In genomic region chr15:100875495-100875894, GRCh38 we compare ENCODE assay signal across 30 cellular contexts. TPM values are rescaled to one million over a fixed set of nuclear protein-coding genes. Genes with fewer than 3 reads are reported as not detected.
A peak's percentile ranks its signal among the peaks of the same experiment; 100 is the strongest.
DNase-seq lines count a peak whose midpoint lies in the region; ATAC-seq and TF ChIP-seq lines count a peak whose summit lies in the region.
"Had no signal": no experiment of that assay in that cellular context is flagged by ENCODE, and none has a peak within 500 bp of the region (broad histone marks: within the 10 kb centered on the region; RNA-seq: fewer than 3 reads in every experiment).

No MANE protein-coding gene starts in this region.

- H3K36me3 ChIP-seq in HEK293 (ENCODE audit: control insufficient read depth in 2 of 2, insufficient read depth in 1 of 2, low read length in 2 of 2): no peaks in the 10 kb centered on the region
- H3K36me3 ChIP-seq: BE2C; BLaER1; BLaER1 treated with 17β-estradiol and CSF1 and Interleukin-3, amounts not matched to agents 10 nM and 100 nM had no signal

- CTCF ChIA-PET in HEK293 (lab: Yijun Ruan, JAX): interaction anchor here (0.7 to 1.5 kb wide), 4 partner anchors 11 to 251 kb away, joined by 3 to 9 read pairs (median 4); no protein-coding TSS in a partner anchor

- H3K27ac ChIP-seq in HEK293 (ENCODE audit: extremely low read depth, low read depth, low read length): no peak overlapping the region
- H3K27ac ChIP-seq: 22Rv1; A549; BLaER1; BLaER1 treated with 17β-estradiol and CSF1 and Interleukin-3, amounts not matched to agents 10 nM and 100 nM; C4-2B had no signal

- ATAC-seq in sciatic nerve: no peak
- ATAC-seq: A549; CD8-positive, alpha-beta T cell had no signal

- no peaks in the 10 kb centered on the region for H3K9me3 ChIP-seq in HEK293 (ENCODE audit: control insufficient read depth, insufficient read depth, low read depth, low read length)
- H3K9me3 ChIP-seq: A549, BE2C, Caco-2 had no signal

- no peaks in the 10 kb centered on the region; the same call in 1 of the 2 replicates for H3K4me1 ChIP-seq in HEK293 (ENCODE audit: control insufficient read depth, insufficient read depth, low read length)
- H3K4me1 ChIP-seq: BE2C had no signal

- H3K4me3 ChIP-seq in HEK293 (ENCODE audit: low read depth, low read length): no peak overlapping the region
- H3K4me3 ChIP-seq: A549; BLaER1; BLaER1 treated with 17β-estradiol and CSF1 and Interleukin-3, amounts not matched to agents 10 nM and 100 nM had no signal

- POLR2A ChIA-PET in HEK293 (lab: Yijun Ruan, JAX): interaction anchor here (0.6 kb wide), 1 partner anchor 115 kb away, joined by 3 read pairs; no protein-coding TSS in a partner anchor

- intact Hi-C loops in sciatic nerve (cut with DNase I): loop anchor here (10.0 kb wide), 1 partner anchor 241 kb away; no protein-coding TSS in a partner anchor

- TF ChIP-seq CTCF in HEK293 (tag by site-specific recombination; IDR thresholded peaks at IDR 0.05): no peak

- DNase-seq in sciatic nerve (ENCODE audit: low spot score) (peak; percentile 32), NCI-H446 treated with DMSO at 0.1 percent for 48 hours (lab: John Stamatoyannopoulos, UW) (no peak), HuH-7.5 (ENCODE audit: low spot score) (no peak)
- DNase-seq: 8988T; ACHN; AML-193; BE2C; C1 segment of cervical spinal cord; Caco-2; Calu3; CD4-positive, alpha-beta memory T cell; CD4-positive, alpha-beta T cell; CD4-positive, CD25-positive, alpha-beta regulatory T cell; CD8-positive, alpha-beta memory T cell; CD8-positive, alpha-beta T cell; COR-L47; DMS 273 treated with DMSO at 0.1 percent for 48 hours; DMS153; DMS53; DMS79; DMS79 treated with DMSO at 0.1 percent for 48 hours; DND-41; EL had no signal

TF ChIP-seq in HEK293, 187 proteins besides CTCF, POLR2A, EP300 and RAD21:
- TF ChIP-seq ZSCAN4 (tag by site-specific recombination; IDR thresholded peaks at IDR 0.05): peak; percentile 92
- TF ChIP-seq ZNF324 (tag by site-specific recombination; IDR thresholded peaks at IDR 0.05): no peak

RNA-seq across cellular contexts. Expression of gene ALDH1A3, which starts 4.1 kb away (rescaled TPM):
- total RNA-seq in sciatic nerve: 48.3 TPM
- total RNA-seq: B cell; CD4-positive, alpha-beta memory T cell; CD4-positive, alpha-beta T cell; CD4-positive, CD25-positive, alpha-beta regulatory T cell; CD8-positive, alpha-beta memory T cell; CD8-positive, alpha-beta T cell had no signal

RNA-seq across cellular contexts. Expression of gene LRRK1, which starts 43.7 kb away (rescaled TPM):
- total RNA-seq in sciatic nerve: 24.9 TPM
